In the genomic region with DNA sequence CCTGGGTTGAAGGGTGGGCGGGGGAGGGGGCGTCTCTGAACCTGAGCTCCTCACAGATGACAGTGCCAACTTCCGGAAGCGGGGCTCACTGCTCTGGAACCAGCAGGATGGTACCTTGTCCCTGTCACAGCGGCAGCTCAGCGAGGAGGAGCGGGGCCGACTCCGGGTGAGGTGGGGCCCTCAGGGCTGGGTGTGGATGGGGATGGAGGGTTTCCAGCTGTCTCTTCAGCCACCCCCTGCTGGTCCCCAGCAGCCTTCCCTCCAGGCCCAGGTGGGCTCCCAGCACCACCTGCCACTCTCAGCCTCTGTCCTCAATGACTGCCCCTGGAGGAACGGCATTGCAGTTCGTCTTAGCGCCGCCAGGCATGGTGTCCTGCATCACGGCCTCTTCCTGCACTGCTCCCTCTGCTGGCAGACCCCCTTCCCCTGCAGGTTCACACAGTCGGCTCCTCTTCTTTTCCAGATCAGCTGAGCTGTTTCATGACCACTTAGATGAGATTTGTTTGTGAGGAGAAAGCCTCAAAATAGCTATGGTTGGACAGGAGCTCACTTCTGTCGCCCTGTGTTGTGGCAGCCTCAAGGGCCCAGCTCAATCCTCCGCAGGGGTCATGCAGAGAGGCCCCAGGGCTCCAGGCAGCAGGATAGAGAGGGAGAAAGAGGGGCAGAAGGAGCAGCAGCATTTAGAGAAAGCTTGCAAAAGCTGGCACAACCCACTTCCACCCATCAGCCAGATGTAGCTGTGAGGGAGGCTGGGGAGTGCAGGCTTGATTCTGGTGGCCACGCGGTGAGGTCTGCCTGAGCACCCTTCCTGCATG, we compare ENCODE assay signal across 9 cellular contexts. TPM values are rescaled to one million over a fixed set of nuclear protein-coding genes. Genes with fewer than 3 reads are reported as not detected.
DNase-seq lines count a peak whose midpoint lies in the region; ATAC-seq and TF ChIP-seq lines count a peak whose summit lies in the region.
"Had no signal": no experiment of that assay in that cellular context is flagged by ENCODE, and none has a peak within 500 bp of the region (broad histone marks: within the 10 kb centered on the region; RNA-seq: fewer than 3 reads in every experiment).

No MANE protein-coding gene starts in this region.

- peaks cover 0 to 3% (median 0%) of the 10 kb centered on the region in 8 donors for H3K9me3 Mint-ChIP-seq in CD4-positive, alpha-beta memory T cell

- TF ChIP-seq CTCF in WI38 (IDR thresholded peaks at IDR 0.05; ENCODE audit: low read depth, low read length): peak; percentile 31; the same call in 1 of the 2 replicates

- CTCF ChIA-PET in CD4-positive, alpha-beta memory T cell (lab: Charles Lee; ENCODE audit: partially characterized antibody): interaction anchor here (0.9 to 2.2 kb wide), 5 partner anchors 19 to 125 kb away, joined by 3 to 5 read pairs (median 4); a partner anchor contains a TSS

- no peak for DNase-seq in CD4-positive, alpha-beta memory T cell
- DNase-seq in H7 (peak; percentile 91), lung microvascular endothelial cell (ENCODE audit: low read depth in 2 of 2) (peak; percentile 56 to 75)
- DNase-seq in NK-92 treated with Interleukin-12 subunit alpha and Interleukin-12 subunit beta, amount 100 ng/mL, for 24 hours (lab: John Stamatoyannopoulos, UW): no peak

- no peaks in the 10 kb centered on the region for H3K27me3 ChIP-seq in CD4-positive, alpha-beta memory T cell (ENCODE audit: insufficient read depth, low read length)
- no peaks in the 10 kb centered on the region for H3K27me3 ChIP-seq in H7 (ENCODE audit: control insufficient read depth, insufficient read depth, low read length)

- H3K36me3 ChIP-seq in CD4-positive, alpha-beta memory T cell (ENCODE audit: insufficient read depth, low read length): peaks cover 41% of the 10 kb centered on the region
- H3K36me3 ChIP-seq in H7 (replicated peaks; ENCODE audit: control insufficient read depth, insufficient read depth, low read length): peaks cover 15% of the 10 kb centered on the region

- H3K27me3 Mint-ChIP-seq in CD4-positive, alpha-beta memory T cell: no peaks in the 10 kb centered on the region

- ATAC-seq in GM19467 (IDR thresholded peaks at IDR 0.05; ENCODE audit: unreplicated experiment) (no peak), GM19351 (IDR thresholded peaks at IDR 0.05; ENCODE audit: unreplicated experiment) (no peak)
- no peak for ATAC-seq in activated CD4-positive, CD25-positive, alpha-beta regulatory T cell treated with anti-CD3 and anti-CD28 coated beads, Interleukin-2, amount 50 U/mL, for 24 hours

- H3K4me3 Mint-ChIP-seq in CD4-positive, alpha-beta memory T cell: peak overlapping the region in 7 of 8 donors; percentile 2 to 55 (median 40)

- peak overlapping the region; percentile 3 for H3K27ac ChIP-seq in CD4-positive, alpha-beta memory T cell (ENCODE audit: low read depth, low read length)

- peaks cover 18 to 44% of the 10 kb centered on the region in 2 donors for H3K36me3 Mint-ChIP-seq in CD4-positive, alpha-beta memory T cell

- intact Hi-C loops in CD4-positive, alpha-beta memory T cell (cut with micrococcal nuclease): loop anchor here (5.0 kb wide), 1 partner anchor 122 kb away; no protein-coding TSS in a partner anchor

- H3K4me3 ChIP-seq in CD4-positive, alpha-beta memory T cell (ENCODE audit: low read length in 2 of 2): no peak overlapping the region
- H3K4me3 ChIP-seq in H7 (ENCODE audit: insufficient read depth, low read depth, low read length) (no peak overlapping the region), WI38 (ENCODE audit: low read depth, low read length) (no peak overlapping the region)

- POLR2A ChIA-PET in CD4-positive, alpha-beta memory T cell (lab: Charles Lee; ENCODE audit: partially characterized antibody): interaction anchor here (1.0 to 1.6 kb wide), 3 partner anchors 24 to 122 kb away, joined by 3 to 5 read pairs (median 5); a partner anchor contains a TSS

- peaks cover 25% of the 10 kb centered on the region for H3K4me1 ChIP-seq in CD4-positive, alpha-beta memory T cell (ENCODE audit: insufficient read depth, low read length)

- H3K9me3 ChIP-seq in CD4-positive, alpha-beta memory T cell (ENCODE audit: control insufficient read depth in 1 of 2, low read length in 2 of 2): no peaks in the 10 kb centered on the region

- peak overlapping the region in 3 of 7 donors; percentile 22 to 82 (median 82) for H3K27ac Mint-ChIP-seq in CD4-positive, alpha-beta memory T cell

- peaks cover 15 to 33% (median 24%) of the 10 kb centered on the region in 4 donors for H3K4me1 Mint-ChIP-seq in CD4-positive, alpha-beta memory T cell

RNA-seq across cellular contexts. Expression of a gene that starts 2.5 kb away (rescaled TPM):
- total RNA-seq in CD4-positive, alpha-beta memory T cell: under 1 TPM in 1 of 2 experiments, not detected in 1; 0.61 TPM
- under 1 TPM; 0.39 to 0.44 TPM for polyA plus RNA-seq in CD4-positive, alpha-beta memory T cell
- 4.5 and 8.1 TPM in 2 replicates for total RNA-seq in H7 (2014; rRNA removed; shearing (Covaris generic))
- under 0.01 and 0.20 TPM in 2 replicates for total RNA-seq in lung microvascular endothelial cell

RNA-seq across cellular contexts. Expression of a gene that starts 2.8 kb away (rescaled TPM):
- 10 to 100 TPM; 83.7 to 92.6 TPM for total RNA-seq in CD4-positive, alpha-beta memory T cell
- 10 to 100 TPM in 1 of 2 donors, 1 to 10 TPM in 1; 7.8 to 10.1 TPM for polyA plus RNA-seq in CD4-positive, alpha-beta memory T cell
- total RNA-seq in H7 (2014; rRNA removed; shearing (Covaris generic)): 146 and 166 TPM in 2 replicates
- total RNA-seq in lung microvascular endothelial cell: 25.7 and 46.0 TPM in 2 replicates

RNA-seq across cellular contexts. Expression of a gene that starts 31.9 kb away (rescaled TPM):
- total RNA-seq in CD4-positive, alpha-beta memory T cell: 10 to 100 TPM; 29.5 to 35.8 TPM
- 10 to 100 TPM; 22.4 to 28.0 TPM for polyA plus RNA-seq in CD4-positive, alpha-beta memory T cell
- total RNA-seq in H7 (2014; rRNA removed; shearing (Covaris generic)): 4.7 and 4.9 TPM in 2 replicates
- total RNA-seq in lung microvascular endothelial cell: 20.5 and 21.0 TPM in 2 replicates

RNA-seq across cellular contexts. Expression of a gene that starts 34.6 kb away (rescaled TPM):
- not detected for total RNA-seq in CD4-positive, alpha-beta memory T cell
- polyA plus RNA-seq in CD4-positive, alpha-beta memory T cell: not detected
- not detected in 2 replicates for total RNA-seq in H7 (2014; rRNA removed; shearing (Covaris generic))
- total RNA-seq in lung microvascular endothelial cell: not detected in 2 replicates
- total RNA-seq: LHCN-M2 had no signal

RNA-seq across cellular contexts. Expression of a gene that starts 46.4 kb away (rescaled TPM):
- total RNA-seq in CD4-positive, alpha-beta memory T cell: not detected
- under 1 TPM in 1 of 2 donors, not detected in 1; 0.10 TPM for polyA plus RNA-seq in CD4-positive, alpha-beta memory T cell
- 0.24 and 0.55 TPM in 2 replicates for total RNA-seq in H7 (2014; rRNA removed; shearing (Covaris generic))
- not detected in 2 replicates for total RNA-seq in lung microvascular endothelial cell

Comparison
In these comparisons a context has a peak if more than half of its experiments do, and no peak if none do; other contexts are left out.
1. DNase-seq: peak in H7 (single experiment) and lung microvascular endothelial cell (2 of 2); none in CD4-positive, alpha-beta memory T cell (0 of 5) and NK-92 treated with Interleukin-12 subunit alpha and Interleukin-12 subunit beta, amount 100 ng/mL, for 24 hours (single experiment).